In genomic region chr9:133700861-133701320, GRCh38 we compare ENCODE assay signal across 13 cellular contexts. TPM values are rescaled to one million over a fixed set of nuclear protein-coding genes. Genes with fewer than 3 reads are reported as not detected.
DNase-seq lines count a peak whose midpoint lies in the region; ATAC-seq and TF ChIP-seq lines count a peak whose summit lies in the region.
"Had no signal": no experiment of that assay in that cellular context is flagged by ENCODE, and none has a peak within 500 bp of the region (broad histone marks: within the 10 kb centered on the region; RNA-seq: fewer than 3 reads in every experiment).

No MANE protein-coding gene starts in this region.

- H3K4me1 Mint-ChIP-seq in activated naive CD4-positive, alpha-beta T cell treated with anti-CD3 and anti-CD28 coated beads, Interleukin-2, amount 10 ng/mL, durations not matched to agents 7 days and 5 days, result peaks cover 55% of the 10 kb centered on the region
- H3K4me1 Mint-ChIP-seq in activated B cell treated with CpG ODN at 0.5 μM for 24 hours, result peaks cover 29% of the 10 kb centered on the region
- H3K4me1 Mint-ChIP-seq in stimulated activated naive CD8-positive, alpha-beta T cell treated with anti-CD3 and anti-CD28 coated beads, Interleukin-15, amount 100 ng/mL, for 72 hours, result peaks cover 47% of the 10 kb centered on the region

- no peak for TF ChIP-seq CTCF in activated B cell treated with CpG ODN at 0.5 μM for 24 hours (IDR thresholded peaks at IDR 0.05)
- TF ChIP-seq CTCF in foreskin keratinocyte (conservative IDR thresholded peaks at IDR 0.05), result no peak

- H3K27ac Mint-ChIP-seq in activated naive CD4-positive, alpha-beta T cell treated with anti-CD3 and anti-CD28 coated beads, Interleukin-2, amount 10 ng/mL, durations not matched to agents 7 days and 5 days, result peak overlapping the region; percentile 92
- no peak overlapping the region for H3K27ac Mint-ChIP-seq in activated B cell treated with CpG ODN at 0.5 μM for 24 hours
- H3K27ac Mint-ChIP-seq in stimulated activated naive CD8-positive, alpha-beta T cell treated with anti-CD3 and anti-CD28 coated beads, Interleukin-15, amount 100 ng/mL, for 72 hours, result peak overlapping the region in 1 of 2 donors; percentile 79

- peaks cover 9% of the 10 kb centered on the region for H3K27me3 Mint-ChIP-seq in activated naive CD4-positive, alpha-beta T cell treated with anti-CD3 and anti-CD28 coated beads, Interleukin-2, amount 10 ng/mL, durations not matched to agents 7 days and 5 days
- peaks cover 21% of the 10 kb centered on the region for H3K27me3 Mint-ChIP-seq in activated B cell treated with CpG ODN at 0.5 μM for 24 hours
- no peaks in the 10 kb centered on the region for H3K27me3 Mint-ChIP-seq in stimulated activated naive CD8-positive, alpha-beta T cell treated with anti-CD3 and anti-CD28 coated beads, Interleukin-15, amount 100 ng/mL, for 72 hours

- peaks cover 2% of the 10 kb centered on the region for H3K36me3 Mint-ChIP-seq in activated naive CD4-positive, alpha-beta T cell treated with anti-CD3 and anti-CD28 coated beads, Interleukin-2, amount 10 ng/mL, durations not matched to agents 7 days and 5 days
- no peaks in the 10 kb centered on the region for H3K36me3 Mint-ChIP-seq in activated B cell treated with CpG ODN at 0.5 μM for 24 hours (ENCODE audit: low read depth)

- intact Hi-C loops in activated B cell treated with CpG ODN at 0.5 μM for 24 hours (cut with micrococcal nuclease), result no loop called here

- ATAC-seq in activated B cell treated with CpG ODN at 0.5 μM for 24 hours (ENCODE audit: low read depth) (peak; percentile 7), foreskin keratinocyte (no peak), GM21381 (IDR thresholded peaks at IDR 0.05; ENCODE audit: unreplicated experiment) (no peak)
- peak; percentile 29 for ATAC-seq in stimulated activated naive CD8-positive, alpha-beta T cell treated with anti-CD3 and anti-CD28 coated beads, Interleukin-15, amount 100 ng/mL, for 72 hours
- ATAC-seq: HCT116 had no signal

- H3K27me3 ChIP-seq in foreskin keratinocyte, result peaks cover 82% of the 10 kb centered on the region
- H3K27me3 ChIP-seq: BE2C, cardiac muscle cell had no signal

- H3K9me3 Mint-ChIP-seq in activated naive CD4-positive, alpha-beta T cell treated with anti-CD3 and anti-CD28 coated beads, Interleukin-2, amount 10 ng/mL, durations not matched to agents 7 days and 5 days, result no peaks in the 10 kb centered on the region
- H3K9me3 Mint-ChIP-seq in activated B cell treated with CpG ODN at 0.5 μM for 24 hours, result no peaks in the 10 kb centered on the region
- peaks cover 0 to 9% of the 10 kb centered on the region in 2 donors for H3K9me3 Mint-ChIP-seq in stimulated activated naive CD8-positive, alpha-beta T cell treated with anti-CD3 and anti-CD28 coated beads, Interleukin-15, amount 100 ng/mL, for 72 hours

- H3K4me3 Mint-ChIP-seq in activated naive CD4-positive, alpha-beta T cell treated with anti-CD3 and anti-CD28 coated beads, Interleukin-2, amount 10 ng/mL, durations not matched to agents 7 days and 5 days, result peak overlapping the region; percentile 77
- H3K4me3 Mint-ChIP-seq in activated B cell treated with CpG ODN at 0.5 μM for 24 hours, result no peak overlapping the region
- H3K4me3 Mint-ChIP-seq in stimulated activated naive CD8-positive, alpha-beta T cell treated with anti-CD3 and anti-CD28 coated beads, Interleukin-15, amount 100 ng/mL, for 72 hours, result peak overlapping the region; percentile 81 to 85

- H3K27ac ChIP-seq in foreskin keratinocyte, result no peak overlapping the region
- H3K27ac ChIP-seq: cardiac muscle cell, thoracic aorta had no signal

- DNase-seq in activated naive CD4-positive, alpha-beta T cell treated with anti-CD3 and anti-CD28 coated beads, Interleukin-2, amount 10 ng/mL, durations not matched to agents 7 days and 5 days, result peak; percentile 20
- DNase-seq in activated naive CD4-positive, alpha-beta T cell treated with Interleukin-2 at 50 U/mL for 16 hours, result no peak
- DNase-seq in activated B cell treated with CpG ODN at 0.5 μM for 24 hours (no peak), globus pallidus (ENCODE audit: low spot score) (peak; percentile 41), foreskin keratinocyte (no peak), GM03348 (ENCODE audit: low spot score) (no peak)
- DNase-seq in stimulated activated naive CD8-positive, alpha-beta T cell treated with anti-CD3 and anti-CD28 coated beads, Interleukin-15, amount 100 ng/mL, for 72 hours, result no peak
- DNase-seq: islet precursor cell had no signal

- POLR2A ChIA-PET in activated B cell treated with CpG ODN at 0.5 μM for 24 hours (lab: Charles Lee), result no interaction called here

- H3K4me1 ChIP-seq in foreskin keratinocyte, result no peaks in the 10 kb centered on the region

- CTCF ChIA-PET in activated naive CD4-positive, alpha-beta T cell treated with anti-CD3 and anti-CD28 coated beads, Interleukin-2, amount 10 ng/mL, durations not matched to agents 7 days and 5 days (lab: Charles Lee), result interaction anchor here (0.7 to 2.3 kb wide), 5 partner anchors 18 to 405 kb away, joined by 3 to 9 read pairs (median 3); no protein-coding TSS in a partner anchor
- CTCF ChIA-PET in activated B cell treated with CpG ODN at 0.5 μM for 24 hours (lab: Charles Lee), result interaction anchor here (1.3 kb wide), 1 partner anchor 42 kb away, joined by 3 read pairs; no protein-coding TSS in a partner anchor

RNA-seq across cellular contexts. Expression of gene SARDH, which starts 37.3 kb away (rescaled TPM):
- total RNA-seq in activated B cell treated with CpG ODN at 0.5 μM for 24 hours (not detected in 2 replicates), foreskin keratinocyte (not detected in 2 replicates)
- 0.06 and 0.07 TPM in 2 replicates for polyA plus RNA-seq in foreskin keratinocyte

Comparison
In these comparisons a context has a peak if more than half of its experiments do, and no peak if none do; other contexts are left out.
1. DNase-seq: peak in activated naive CD4-positive, alpha-beta T cell treated with anti-CD3 and anti-CD28 coated beads, Interleukin-2, amount 10 ng/mL, durations not matched to agents 7 days and 5 days (single experiment) and globus pallidus (single experiment); none in activated naive CD4-positive, alpha-beta T cell treated with Interleukin-2 at 50 U/mL for 16 hours (single experiment), activated B cell treated with CpG ODN at 0.5 μM for 24 hours (single experiment), stimulated activated naive CD8-positive, alpha-beta T cell treated with anti-CD3 and anti-CD28 coated beads, Interleukin-15, amount 100 ng/mL, for 72 hours (0 of 2), foreskin keratinocyte (0 of 2) and GM03348 (single experiment).
2. ATAC-seq: peak in activated B cell treated with CpG ODN at 0.5 μM for 24 hours (single experiment) and stimulated activated naive CD8-positive, alpha-beta T cell treated with anti-CD3 and anti-CD28 coated beads, Interleukin-15, amount 100 ng/mL, for 72 hours (single experiment); none in foreskin keratinocyte (single experiment) and GM21381 (single experiment).